In genomic region chr5:95646569-95647330, GRCh38 we compare ENCODE assay signal across 8 cellular contexts. TPM values are rescaled to one million over a fixed set of nuclear protein-coding genes. Genes with fewer than 3 reads are reported as not detected.
DNase-seq lines count a peak whose midpoint lies in the region; ATAC-seq and TF ChIP-seq lines count a peak whose summit lies in the region.

RFESD (plus strand) TSS chr5:95646777; CDS start chr5:95652272, 5,495 bp downstream.

- peak within 1 kb of the TSS; percentile 65 for H3K9ac ChIP-seq in fibroblast of lung (ENCODE audit: insufficient read depth, low read length)

- peaks cover 3% of the 10 kb centered on the region for H3K36me3 Mint-ChIP-seq in activated T-helper 17 cell treated with anti-CD3 and anti-CD28 coated beads, Interleukin-2, amount 50 U/mL, for 72 hours (ENCODE audit: low read depth)
- peaks cover 0 to 3% (median 1%) of the 10 kb centered on the region in 5 donors for H3K36me3 Mint-ChIP-seq in naive thymus-derived CD4-positive, alpha-beta T cell
- H3K36me3 Mint-ChIP-seq in stimulated activated memory B cell treated with anti-CD40 and anti-IgM and Interleukin-4, amounts not matched to agents 10 μg/mL and 1 μg/mL and 100 μg/mL, for 72 hours, result no peaks in the 10 kb centered on the region

- H3F3A ChIP-seq in DOHH2 (ENCODE audit: control insufficient read depth, insufficient read depth), result no peaks in the 10 kb centered on the region

- DNase-seq in KG1 (lab: John Stamatoyannopoulos, UW) (peak; percentile 57), RKO (ENCODE audit: low spot score) (peak; percentile 97), fibroblast of lung (ENCODE audit: low read depth in 2 of 2) (peak; percentile 95 to 97)
- peak; percentile 84 to 94 (median 90) for DNase-seq in naive thymus-derived CD4-positive, alpha-beta T cell

- H3K4me1 ChIP-seq in DOHH2 (ENCODE audit: control insufficient read depth, low read length) (peaks cover 30% of the 10 kb centered on the region), fibroblast of lung (ENCODE audit: control insufficient read depth, extremely low read depth, insufficient read depth, low read length) (peaks cover 2% of the 10 kb centered on the region)
- H3K4me1 ChIP-seq in naive thymus-derived CD4-positive, alpha-beta T cell (ENCODE audit: control insufficient read depth in 2 of 2, insufficient read depth in 2 of 2, low read length in 2 of 2), result peaks cover 0 to 18% of the 10 kb centered on the region in 2 donors

- no peaks in the 10 kb centered on the region for H3K9me2 ChIP-seq in DOHH2 (replicated peaks; ENCODE audit: control insufficient read depth, low read length)

- H3K4me2 ChIP-seq in DOHH2 (ENCODE audit: low read length) (peak within 1 kb of the TSS; percentile 71), fibroblast of lung (ENCODE audit: extremely low read depth, insufficient read depth, low read length) (peak within 1 kb of the TSS; percentile 90)

- peak within 1 kb of the TSS; percentile 91 for H3K27ac Mint-ChIP-seq in activated T-helper 17 cell treated with anti-CD3 and anti-CD28 coated beads, Interleukin-2, amount 50 U/mL, for 72 hours
- H3K27ac Mint-ChIP-seq in naive thymus-derived CD4-positive, alpha-beta T cell, result peak within 1 kb of the TSS; percentile 71 to 95 (median 89)
- peak within 1 kb of the TSS; percentile 88 for H3K27ac Mint-ChIP-seq in stimulated activated memory B cell treated with anti-CD40 and anti-IgM and Interleukin-4, amounts not matched to agents 10 μg/mL and 1 μg/mL and 100 μg/mL, for 72 hours

- H3K9me3 ChIP-seq in DOHH2 (ENCODE audit: control insufficient read depth, insufficient read depth, low read length), result no peaks in the 10 kb centered on the region
- H3K9me3 ChIP-seq in fibroblast of lung (ENCODE audit: control insufficient read depth, insufficient read depth, low read depth, low read length), result no peaks in the 10 kb centered on the region
- no peaks in the 10 kb centered on the region for H3K9me3 ChIP-seq in naive thymus-derived CD4-positive, alpha-beta T cell (ENCODE audit: control insufficient read depth in 2 of 3, low read length in 3 of 3)

- POLR2A ChIA-PET in naive thymus-derived CD4-positive, alpha-beta T cell (lab: Charles Lee), result interaction anchor here (0.7 to 5.4 kb wide), 17 partner anchors 9 to 1250 kb away, joined by 3 to 67 read pairs (median 4); partner anchors contain the start of genes ARSK, CAST, GLRX and GPR150

- H4K20me1 ChIP-seq in DOHH2 (ENCODE audit: control insufficient read depth, insufficient read depth, low read depth, low read length), result no peaks in the 10 kb centered on the region
- H4K20me1 ChIP-seq in fibroblast of lung (ENCODE audit: control insufficient read depth, extremely low read depth, insufficient read depth, low read length), result no peaks in the 10 kb centered on the region

- H3K36me3 ChIP-seq in DOHH2 (ENCODE audit: control insufficient read depth, low read length), result no peaks in the 10 kb centered on the region
- no peaks in the 10 kb centered on the region for H3K36me3 ChIP-seq in fibroblast of lung (ENCODE audit: control insufficient read depth, insufficient read depth, low read length)
- no peaks in the 10 kb centered on the region for H3K36me3 ChIP-seq in naive thymus-derived CD4-positive, alpha-beta T cell (ENCODE audit: control insufficient read depth in 2 of 3, insufficient read depth in 3 of 3, low read length in 3 of 3)

- peak; percentile 97 for ATAC-seq in GM21737 (IDR thresholded peaks at IDR 0.05; ENCODE audit: unreplicated experiment)
- peak; percentile 94 for ATAC-seq in activated T-helper 17 cell treated with anti-CD3 and anti-CD28 coated beads, Interleukin-2, amount 50 U/mL, for 72 hours (replicated peaks)
- peak; percentile 98 for ATAC-seq in naive thymus-derived CD4-positive, alpha-beta T cell
- ATAC-seq in stimulated activated memory B cell treated with anti-CD40 and anti-IgM and Interleukin-4, amounts not matched to agents 10 μg/mL and 1 μg/mL and 100 μg/mL, for 72 hours, result peak; percentile 99

- TF ChIP-seq CTCF in DOHH2 (IDR thresholded peaks at IDR 0.05; ENCODE audit: low read depth, low read length, poor library complexity, severe bottlenecking) (no peak), fibroblast of lung (conservative IDR thresholded peaks at IDR 0.05 in 1 of 2, IDR thresholded peaks at IDR 0.05 in 1 of 2; ENCODE audit: low read depth in 1 of 2, low read length in 2 of 2) (peak in 1 of 2 donors; percentile 14)

- peak within 1 kb of the TSS; percentile 66 for H2AFZ ChIP-seq in fibroblast of lung (ENCODE audit: low read length)

- peaks cover 8% of the 10 kb centered on the region for H3K4me1 Mint-ChIP-seq in activated T-helper 17 cell treated with anti-CD3 and anti-CD28 coated beads, Interleukin-2, amount 50 U/mL, for 72 hours
- peaks cover 7 to 53% (median 40%) of the 10 kb centered on the region in 7 donors for H3K4me1 Mint-ChIP-seq in naive thymus-derived CD4-positive, alpha-beta T cell
- H3K4me1 Mint-ChIP-seq in stimulated activated memory B cell treated with anti-CD40 and anti-IgM and Interleukin-4, amounts not matched to agents 10 μg/mL and 1 μg/mL and 100 μg/mL, for 72 hours, result peaks cover 7% of the 10 kb centered on the region

- intact Hi-C loops in naive thymus-derived CD4-positive, alpha-beta T cell (cut with micrococcal nuclease), result loop anchor here (1.0 to 10.0 kb wide), 15 partner anchors 14 to 1289 kb away; partner anchors contain the start of genes ARSK (in 2 of the 2), CAST (in 1 of the 2), ELL2 (in 1 of the 2) and GLRX (in 1 of the 2)

- no peaks in the 10 kb centered on the region for H3K9me3 Mint-ChIP-seq in activated T-helper 17 cell treated with anti-CD3 and anti-CD28 coated beads, Interleukin-2, amount 50 U/mL, for 72 hours
- H3K9me3 Mint-ChIP-seq in naive thymus-derived CD4-positive, alpha-beta T cell, result peaks cover 0 to 2% (median 0%) of the 10 kb centered on the region in 11 donors
- H3K9me3 Mint-ChIP-seq in stimulated activated memory B cell treated with anti-CD40 and anti-IgM and Interleukin-4, amounts not matched to agents 10 μg/mL and 1 μg/mL and 100 μg/mL, for 72 hours, result no peaks in the 10 kb centered on the region

- H3K27me3 ChIP-seq in DOHH2 (ENCODE audit: control insufficient read depth, low read length) (no peaks in the 10 kb centered on the region), fibroblast of lung (ENCODE audit: control insufficient read depth, insufficient read depth, low read length) (no peaks in the 10 kb centered on the region)
- H3K27me3 ChIP-seq in naive thymus-derived CD4-positive, alpha-beta T cell (ENCODE audit: control insufficient read depth in 2 of 2, insufficient read depth in 2 of 2, low read length in 2 of 2), result no peaks in the 10 kb centered on the region

- H3K79me2 ChIP-seq in DOHH2 (ENCODE audit: control insufficient read depth, low read length), result no peaks in the 10 kb centered on the region
- no peaks in the 10 kb centered on the region for H3K79me2 ChIP-seq in fibroblast of lung (ENCODE audit: control insufficient read depth, insufficient read depth, low read length)

- peak within 1 kb of the TSS; percentile 81 for H3K4me3 Mint-ChIP-seq in activated T-helper 17 cell treated with anti-CD3 and anti-CD28 coated beads, Interleukin-2, amount 50 U/mL, for 72 hours
- H3K4me3 Mint-ChIP-seq in naive thymus-derived CD4-positive, alpha-beta T cell, result peak within 1 kb of the TSS; percentile 84 to 93 (median 88)
- peak within 1 kb of the TSS; percentile 84 for H3K4me3 Mint-ChIP-seq in stimulated activated memory B cell treated with anti-CD40 and anti-IgM and Interleukin-4, amounts not matched to agents 10 μg/mL and 1 μg/mL and 100 μg/mL, for 72 hours

- H3K4me3 ChIP-seq in DOHH2 (ENCODE audit: low read length) (peak within 1 kb of the TSS; percentile 75), fibroblast of lung (replicated peaks in 1 of 4; ENCODE audit: control extremely low read depth in 1 of 4, insufficient read depth in 1 of 4, low read depth in 3 of 4, low read length in 4 of 4) (peak within 1 kb of the TSS; percentile 50 to 69 (median 58))
- peak within 1 kb of the TSS; percentile 80 for H3K4me3 ChIP-seq in naive thymus-derived CD4-positive, alpha-beta T cell (ENCODE audit: low read length)

- CTCF ChIA-PET in naive thymus-derived CD4-positive, alpha-beta T cell (lab: Charles Lee), result interaction anchor here (0.6 to 4.0 kb wide), 16 partner anchors 9 to 223 kb away, joined by 3 to 31 read pairs (median 4); partner anchors contain the start of genes ARSK and SKIC3

- no peaks in the 10 kb centered on the region for H3K27me3 Mint-ChIP-seq in activated T-helper 17 cell treated with anti-CD3 and anti-CD28 coated beads, Interleukin-2, amount 50 U/mL, for 72 hours
- H3K27me3 Mint-ChIP-seq in naive thymus-derived CD4-positive, alpha-beta T cell, result no peaks in the 10 kb centered on the region
- H3K27me3 Mint-ChIP-seq in stimulated activated memory B cell treated with anti-CD40 and anti-IgM and Interleukin-4, amounts not matched to agents 10 μg/mL and 1 μg/mL and 100 μg/mL, for 72 hours, result no peaks in the 10 kb centered on the region

- H3K27ac ChIP-seq in DOHH2 (ENCODE audit: low read depth, low read length) (peak within 1 kb of the TSS; percentile 45), fibroblast of lung (ENCODE audit: insufficient read depth, low read length) (peak within 1 kb of the TSS; percentile 85)
- H3K27ac ChIP-seq in naive thymus-derived CD4-positive, alpha-beta T cell (ENCODE audit: low read depth, low read length), result peak within 1 kb of the TSS; percentile 80

RNA-seq across cellular contexts. Expression of gene RFESD, which starts in this region (rescaled TPM):
- total RNA-seq in activated T-helper 17 cell treated with anti-CD3 and anti-CD28 coated beads, Interleukin-2, amount 50 U/mL, for 72 hours, result 1 to 10 TPM; 4.2 to 9.3 TPM
- total RNA-seq in fibroblast of lung, result 3.1 and 4.8 TPM in 2 replicates
- 2.7 TPM in 2 replicates for polyA plus RNA-seq in fibroblast of lung
- polyA plus RNA-seq in fibroblast of lung (2012), result 2.0 and 2.7 TPM in 2 replicates
- polyA minus RNA-seq in fibroblast of lung (ENCODE audit: low replicate concordance), result not detected in 2 replicates
- total RNA-seq in naive thymus-derived CD4-positive, alpha-beta T cell, result 1 to 10 TPM; 2.2 to 9.2 (median 6.5) TPM
- 10 to 100 TPM; 10.7 to 21.2 TPM for polyA plus RNA-seq in naive thymus-derived CD4-positive, alpha-beta T cell

Comparison
In these comparisons a context has a peak if more than half of its experiments do, and no peak if none do; other contexts are left out.
1. Peak in every context shown above with its lines: DNase-seq, ATAC-seq, H3K4me3 ChIP-seq and H3K27ac ChIP-seq.